ENCODE assay signal across 15 cellular contexts in genomic region chr12:54932691-54933090, GRCh38. TPM values are rescaled to one million over a fixed set of nuclear protein-coding genes. Genes with fewer than 3 reads are reported as not detected.
DNase-seq lines count a peak whose midpoint lies in the region; ATAC-seq and TF ChIP-seq lines count a peak whose summit lies in the region.
"Had no signal": no experiment of that assay in that cellular context is flagged by ENCODE, and none has a peak within 500 bp of the region (broad histone marks: within the 10 kb centered on the region; RNA-seq: fewer than 3 reads in every experiment).

No MANE protein-coding gene starts in this region.

- no peak overlapping the region for H3K23ac ChIP-seq in neuronal stem cell (ENCODE audit: low read depth, low read length, poor library complexity)

- peaks cover 62% of the 10 kb centered on the region for H3K36me3 Mint-ChIP-seq in activated CD4-positive, alpha-beta T cell treated with anti-CD3 and anti-CD28 coated beads, Interleukin-2, amount 10 ng/mL, durations not matched to agents 24 days and 14 days (ENCODE audit: low read depth)
- H3K36me3 Mint-ChIP-seq in activated naive CD8-positive, alpha-beta T cell treated with anti-CD3 and anti-CD28 coated beads, Interleukin-2, amount 10 ng/mL, durations not matched to agents 7 days and 5 days = peaks cover 31% of the 10 kb centered on the region

- no peaks in the 10 kb centered on the region for H3K27me3 ChIP-seq in neuronal stem cell (ENCODE audit: control insufficient read depth in 3 of 3, insufficient read depth in 3 of 3, low read depth in 1 of 3, low read length in 3 of 3)
- H3K27me3 ChIP-seq in PC-9 (ENCODE audit: insufficient read depth, low read depth) = no peaks in the 10 kb centered on the region

- peaks cover 40% of the 10 kb centered on the region for H3K9me3 Mint-ChIP-seq in activated CD4-positive, alpha-beta T cell treated with anti-CD3 and anti-CD28 coated beads, Interleukin-2, amount 10 ng/mL, durations not matched to agents 24 days and 14 days
- H3K9me3 Mint-ChIP-seq in activated naive CD8-positive, alpha-beta T cell treated with anti-CD3 and anti-CD28 coated beads, Interleukin-2, amount 10 ng/mL, durations not matched to agents 7 days and 5 days = peaks cover 30% of the 10 kb centered on the region

- no peak overlapping the region for H2BK15ac ChIP-seq in neuronal stem cell (ENCODE audit: low read length)

- no peak overlapping the region for H3K14ac ChIP-seq in neuronal stem cell (ENCODE audit: low read length)

- H3K27ac ChIP-seq in neuronal stem cell (replicated peaks; ENCODE audit: low read length) (no peak overlapping the region), PC-9 (no peak overlapping the region)

- WGBS in neuronal stem cell (ENCODE audit: extremely low coverage in 2 of 2, insufficient read length in 2 of 2, insufficient replicate concordance in 1 of 2), 2 donors = no CpG with 5 or more reads among the region's 2 CpGs
- 46% methylated on average over 2 of the region's 2 CpGs for WGBS in lower leg skin, 2 donors

- no peaks in the 10 kb centered on the region for H3K27me3 Mint-ChIP-seq in activated CD4-positive, alpha-beta T cell treated with anti-CD3 and anti-CD28 coated beads, Interleukin-2, amount 10 ng/mL, durations not matched to agents 24 days and 14 days
- no peaks in the 10 kb centered on the region for H3K27me3 Mint-ChIP-seq in activated naive CD8-positive, alpha-beta T cell treated with anti-CD3 and anti-CD28 coated beads, Interleukin-2, amount 10 ng/mL, durations not matched to agents 7 days and 5 days
- H3K27me3 Mint-ChIP-seq: activated B cell treated with CpG ODN at 0.5 μM for 24 hours had no signal

- H3K9me2 ChIP-seq in PC-9 (ENCODE audit: insufficient read depth) = no peaks in the 10 kb centered on the region; the same call in 1 of the 2 replicates

- H3K4me1 Mint-ChIP-seq in activated CD4-positive, alpha-beta T cell treated with anti-CD3 and anti-CD28 coated beads, Interleukin-2, amount 10 ng/mL, durations not matched to agents 24 days and 14 days = peaks cover 50% of the 10 kb centered on the region
- peaks cover 35% of the 10 kb centered on the region for H3K4me1 Mint-ChIP-seq in activated naive CD8-positive, alpha-beta T cell treated with anti-CD3 and anti-CD28 coated beads, Interleukin-2, amount 10 ng/mL, durations not matched to agents 7 days and 5 days

- H3K4me3 ChIP-seq in neuronal stem cell (ENCODE audit: low read length in 2 of 2) = no peak overlapping the region
- H3K4me3 ChIP-seq in lower leg skin (ENCODE audit: low read depth, poor library complexity, severe bottlenecking) = no peak overlapping the region
- H3K4me3 ChIP-seq in PC-9 = no peak overlapping the region

- H3K36me3 ChIP-seq in neuronal stem cell (replicated peaks in 1 of 2; ENCODE audit: control insufficient read depth in 2 of 2, insufficient read depth in 2 of 2, low read length in 2 of 2) (no peaks in the 10 kb centered on the region), PC-9 (ENCODE audit: low read depth) (0 out of 2 replicates have a peak, but pooled peaks cover 3% of the 10 kb centered on the region)

- H3K9me3 ChIP-seq in neuronal stem cell (replicated peaks in 1 of 2; ENCODE audit: control insufficient read depth in 2 of 2, insufficient read depth in 1 of 2, low read depth in 1 of 2, low read length in 2 of 2) = no peaks in the 10 kb centered on the region
- H3K9me3 ChIP-seq in PC-9 (ENCODE audit: insufficient read depth, low read depth) = peaks cover 9% of the 10 kb centered on the region; the same call in 1 of the 2 replicates

- H3K4me2 ChIP-seq in neuronal stem cell (ENCODE audit: insufficient read depth, low read length, poor library complexity, severe bottlenecking) (no peak overlapping the region), PC-9 (no peak overlapping the region)

- H2AFZ ChIP-seq in neuronal stem cell (ENCODE audit: low read length) (no peak overlapping the region), PC-9 (no peak overlapping the region)

- no peak for DNase-seq in activated CD4-positive, alpha-beta T cell treated with anti-CD3 and anti-CD28 coated beads, Interleukin-2, amount 10 ng/mL, durations not matched to agents 24 days and 14 days
- DNase-seq in activated CD4-positive, alpha-beta T cell treated with anti-CD3 and anti-CD28 coated beads for 4 hours = no peak
- peak; percentile 62 for DNase-seq in NCI-H2171 treated with DMSO at 0.1 percent for 48 hours (lab: John Stamatoyannopoulos, UW)
- no peak for DNase-seq in activated naive CD8-positive, alpha-beta T cell treated with anti-CD3 and anti-CD28 coated beads, Interleukin-2, amount 10 ng/mL, durations not matched to agents 7 days and 5 days
- DNase-seq in neuronal stem cell (ENCODE audit: low spot score) = no peak
- no peak for DNase-seq in lower leg skin (ENCODE audit: low spot score in 2 of 2)
- no peak for DNase-seq in PC-9
- DNase-seq: activated B cell treated with CpG ODN at 0.5 μM for 24 hours; activated effector memory CD4-positive, alpha-beta T cell treated with anti-CD3 and anti-CD28 coated beads, Interleukin-2, amount 50 U/mL, for 16 hours; AML-193; left cardiac atrium; NCI-H187 had no signal

- CTCF ChIA-PET in PC-9 (lab: Charles Lee) = no interaction called here

- no peak for ATAC-seq in activated naive CD8-positive, alpha-beta T cell treated with anti-CD3 and anti-CD28 coated beads, Interleukin-2, amount 10 ng/mL, durations not matched to agents 7 days and 5 days (ENCODE audit: low read depth)
- no peak for ATAC-seq in HG03159 (IDR thresholded peaks at IDR 0.05; ENCODE audit: unreplicated experiment)

- no peak overlapping the region for H3K4me3 Mint-ChIP-seq in activated CD4-positive, alpha-beta T cell treated with anti-CD3 and anti-CD28 coated beads, Interleukin-2, amount 10 ng/mL, durations not matched to agents 24 days and 14 days
- H3K4me3 Mint-ChIP-seq in activated naive CD8-positive, alpha-beta T cell treated with anti-CD3 and anti-CD28 coated beads, Interleukin-2, amount 10 ng/mL, durations not matched to agents 7 days and 5 days = peak overlapping the region; percentile 32
- H3K4me3 Mint-ChIP-seq: activated B cell treated with CpG ODN at 0.5 μM for 24 hours had no signal

- no peak overlapping the region for H2BK12ac ChIP-seq in neuronal stem cell (ENCODE audit: low read length)

- intact Hi-C loops in activated CD4-positive, alpha-beta T cell treated with anti-CD3 and anti-CD28 coated beads, Interleukin-2, amount 10 ng/mL, durations not matched to agents 24 days and 14 days (cut with micrococcal nuclease) = no loop called here
- intact Hi-C loops in lower leg skin (cut with DNase I; ENCODE audit: low total_unique reads) = no loop called here
- intact Hi-C loops in PC-9 (cut with micrococcal nuclease; ENCODE audit: unreplicated experiment) = no loop called here

- no peak overlapping the region for H4K91ac ChIP-seq in neuronal stem cell (ENCODE audit: low read depth, low read length, poor library complexity)

- no peak overlapping the region for H2AK5ac ChIP-seq in neuronal stem cell (ENCODE audit: low read depth, low read length)

- peaks cover 0 to 3% of the 10 kb centered on the region in 2 donors for H3K4me1 ChIP-seq in neuronal stem cell (ENCODE audit: control insufficient read depth in 2 of 2, insufficient read depth in 1 of 2, low read depth in 1 of 2, low read length in 2 of 2)
- peaks cover 33% of the 10 kb centered on the region for H3K4me1 ChIP-seq in PC-9 (replicated peaks; ENCODE audit: insufficient read depth)

- no peaks in the 10 kb centered on the region for H3K79me2 ChIP-seq in PC-9 (ENCODE audit: low read depth)

- H3K18ac ChIP-seq in neuronal stem cell (ENCODE audit: low read length) = peak overlapping the region; percentile 48

- no TSS peak for BruUV-seq in PC-9 (replicated peaks; lab: Mats Ljungman, UMichigan)

- H2BK120ac ChIP-seq in neuronal stem cell (ENCODE audit: low read depth, low read length) = no peak overlapping the region

- no peaks in the 10 kb centered on the region for H4K20me1 ChIP-seq in PC-9 (ENCODE audit: insufficient read depth)

- peaks cover 13% of the 10 kb centered on the region; the same call in 1 of the 2 replicates for H3F3A ChIP-seq in PC-9 (ENCODE audit: insufficient read depth, low read depth)

- peak overlapping the region; percentile 68 for H3K27ac Mint-ChIP-seq in activated CD4-positive, alpha-beta T cell treated with anti-CD3 and anti-CD28 coated beads, Interleukin-2, amount 10 ng/mL, durations not matched to agents 24 days and 14 days
- peak overlapping the region; percentile 52 for H3K27ac Mint-ChIP-seq in activated naive CD8-positive, alpha-beta T cell treated with anti-CD3 and anti-CD28 coated beads, Interleukin-2, amount 10 ng/mL, durations not matched to agents 7 days and 5 days
- H3K27ac Mint-ChIP-seq: activated B cell treated with CpG ODN at 0.5 μM for 24 hours had no signal

- no peak for TF ChIP-seq POLR2A in lower leg skin (IDR thresholded peaks at IDR 0.05)

- TF ChIP-seq CTCF in lower leg skin (IDR thresholded peaks at IDR 0.05) (no peak), PC-9 (conservative IDR thresholded peaks at IDR 0.05) (no peak)

- POLR2A ChIA-PET in activated naive CD8-positive, alpha-beta T cell treated with anti-CD3 and anti-CD28 coated beads, Interleukin-2, amount 10 ng/mL, durations not matched to agents 7 days and 5 days (lab: Charles Lee) = no interaction called here
- POLR2A ChIA-PET in PC-9 (lab: Charles Lee; ENCODE audit: unreplicated experiment) = no interaction called here

- no peaks in the 10 kb centered on the region for H3K79me1 ChIP-seq in neuronal stem cell (ENCODE audit: low read depth, low read length)

- H2BK5ac ChIP-seq in neuronal stem cell (ENCODE audit: low read length) = no peak overlapping the region

- H3K9ac ChIP-seq in neuronal stem cell (ENCODE audit: low read depth, low read length, poor library complexity) = no peak overlapping the region

- H4K8ac ChIP-seq in neuronal stem cell (ENCODE audit: low read depth, low read length) = no peak overlapping the region

- H3K4ac ChIP-seq in neuronal stem cell (ENCODE audit: low read length) = no peak overlapping the region

RNA-seq across cellular contexts. Expression of gene TESPA1, which starts 51.9 kb away (rescaled TPM):
- total RNA-seq in activated CD4-positive, alpha-beta T cell treated with anti-CD3 and anti-CD28 coated beads, Interleukin-2, amount 10 ng/mL, durations not matched to agents 24 days and 14 days = 164 and 168 TPM in 2 replicates
- 100 to 1,000 TPM; 105 to 112 TPM for total RNA-seq in activated naive CD8-positive, alpha-beta T cell treated with anti-CD3 and anti-CD28 coated beads, Interleukin-2, amount 10 ng/mL, durations not matched to agents 7 days and 5 days
- 0.03 TPM for polyA plus RNA-seq in neuronal stem cell (2013, experiment 1 of 2)
- not detected for polyA plus RNA-seq in neuronal stem cell (2013, experiment 2 of 2)
- total RNA-seq in lower leg skin = under 1 TPM in 1 of 4 donors, not detected in 3; 0.68 TPM
- not detected in 2 replicates for total RNA-seq in PC-9 (2021)
- total RNA-seq: frontal cortex had no signal
- polyA plus RNA-seq: neural cell had no signal

Comparison
In these comparisons a context has a peak if more than half of its experiments do, and no peak if none do; other contexts are left out.
1. RNA of gene TESPA1, which starts 51.9 kb away (total RNA-seq): 164 to 168 TPM in activated CD4-positive, alpha-beta T cell treated with anti-CD3 and anti-CD28 coated beads, Interleukin-2, amount 10 ng/mL, durations not matched to agents 24 days and 14 days and 105 to 112 TPM in activated naive CD8-positive, alpha-beta T cell treated with anti-CD3 and anti-CD28 coated beads, Interleukin-2, amount 10 ng/mL, durations not matched to agents 7 days and 5 days; 0.68 TPM in lower leg skin and not detected in PC-9; every median in the first group is over 10 times any median in the second.